In the genomic region with DNA sequence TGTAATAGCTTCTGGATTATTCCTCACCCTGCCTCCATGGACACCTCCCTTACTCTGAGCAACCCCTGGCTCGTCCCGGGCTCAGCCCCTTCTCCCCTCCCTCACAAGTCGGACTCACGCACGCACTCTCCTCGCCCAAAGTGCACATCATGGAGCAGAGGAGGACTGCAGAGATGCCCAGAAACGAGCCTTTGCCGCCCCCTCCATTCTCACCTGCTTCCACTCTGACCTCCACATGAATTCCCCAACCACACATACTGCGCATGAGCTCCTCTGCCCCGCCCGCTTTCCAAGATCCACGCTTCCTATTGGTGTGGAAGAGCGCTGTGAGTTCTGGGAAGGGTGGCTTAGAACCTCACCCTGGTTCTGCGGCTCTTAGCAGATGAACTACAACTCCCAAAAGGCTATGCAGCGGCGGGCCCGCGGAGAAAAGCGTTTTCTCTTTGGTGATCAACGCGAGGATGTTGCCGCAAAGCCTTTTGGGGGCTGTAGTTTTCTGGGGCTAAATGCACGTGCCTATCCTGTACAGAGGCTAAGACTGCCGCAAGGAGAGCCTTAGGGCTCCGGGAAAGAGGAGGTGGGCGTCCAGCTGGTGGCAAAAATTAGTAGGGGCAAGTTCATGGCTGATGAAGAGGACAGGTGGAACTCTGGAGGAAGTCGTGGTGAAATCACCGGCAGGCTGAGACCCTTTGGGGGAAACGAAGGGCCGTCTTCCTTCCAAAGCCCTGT, we compare ENCODE assay signal across 8 cellular contexts. TPM values are rescaled to one million over a fixed set of nuclear protein-coding genes. Genes with fewer than 3 reads are reported as not detected.
DNase-seq lines count a peak whose midpoint lies in the region; ATAC-seq, FAIRE-seq and TF ChIP-seq lines count a peak whose summit lies in the region.

Gene PHB1 (minus strand): TSS at position 261 of the 729 bp plus-strand sequence. CDS start 1,618 bp downstream, outside the sequence.

- peaks cover 21 to 29% of the 10 kb centered on the region in 2 donors for H3K36me3 ChIP-seq in kidney (ENCODE audit: control insufficient read depth in 1 of 2, insufficient read depth in 2 of 2, low read length in 2 of 2)

- H3K4me3 ChIP-seq in kidney (ENCODE audit: low read length in 2 of 2) = peak within 1 kb of the TSS; percentile 98 to 99

- peak within 1 kb of the TSS; percentile 99 for H3K4me3 Mint-ChIP-seq in chondrocyte (ENCODE audit: unreplicated experiment)

- H3K4me1 Mint-ChIP-seq in chondrocyte (ENCODE audit: low read depth) = peaks cover 23% of the 10 kb centered on the region

- DNase-seq in AG20443 (ENCODE audit: low spot score) (peak; percentile 98), NCI-H510A (lab: John Stamatoyannopoulos, UW) (peak; percentile 98), chondrocyte (ENCODE audit: low spot score) (peak; percentile 97), kidney (peak; percentile 97)
- DNase-seq in activated CD4-positive, alpha-beta T cell treated with anti-CD3 and anti-CD28 coated beads for 1 hour = peak; percentile 90
- peak; percentile 93 to 94 for DNase-seq in stimulated activated CD4-positive, alpha-beta T cell treated with anti-CD3 and anti-CD28 coated beads, Interleukin-15, amount 100 ng/mL, for 48 hours (ENCODE audit: low read depth in 2 of 2)

- intact Hi-C loops in kidney (cut with DNase I) = no loop called here

- H3K9me3 ChIP-seq in kidney (ENCODE audit: control insufficient read depth in 1 of 2, low read length in 2 of 2) = no peaks in the 10 kb centered on the region

- TF ChIP-seq CTCF in chondrocyte (IDR thresholded peaks at IDR 0.05) (no peak), kidney (IDR thresholded peaks at IDR 0.05; ENCODE audit: borderline replicate concordance, extremely low read depth, insufficient read depth) (no peak)

- peaks cover 3% of the 10 kb centered on the region in 2 donors for H3K4me1 ChIP-seq in kidney (ENCODE audit: control insufficient read depth in 1 of 2, insufficient read depth in 1 of 2, low read depth in 1 of 2, low read length in 2 of 2)

- ATAC-seq in HG03432 (IDR thresholded peaks at IDR 0.05; ENCODE audit: unreplicated experiment) = peak; percentile 96

- peak within 1 kb of the TSS; percentile 91 to 96 for H3K9ac ChIP-seq in kidney (ENCODE audit: low read length in 2 of 2)

- peak; percentile 69 for TF ChIP-seq POLR2A in GM19099 (IDR thresholded peaks at IDR 0.05; ENCODE audit: extremely low read depth, insufficient read length, low read depth)

- H3K27me3 Mint-ChIP-seq in chondrocyte (ENCODE audit: low read depth) = peaks cover 1% of the 10 kb centered on the region

- peak within 1 kb of the TSS in 1 of 2 donors; percentile 16 for H3K27ac ChIP-seq in kidney (ENCODE audit: low read depth in 2 of 2, low read length in 2 of 2)

- peaks cover 8% of the 10 kb centered on the region for H3K36me3 Mint-ChIP-seq in chondrocyte (ENCODE audit: low read depth)

- H3K9me3 Mint-ChIP-seq in chondrocyte (ENCODE audit: low read depth) = no peaks in the 10 kb centered on the region

- FAIRE-seq in kidney (lab: Jason Lieb, UNC) = peak; percentile 98

- peak within 1 kb of the TSS; percentile 93 for H3K27ac Mint-ChIP-seq in chondrocyte (ENCODE audit: unreplicated experiment)

RNA-seq across cellular contexts. Expression of gene PHB1, which starts in this region (rescaled TPM):
- 108 to 129 TPM (median 114 TPM) in 3 replicates for total RNA-seq in chondrocyte
- total RNA-seq in kidney = 161 TPM
- 469 TPM for polyA plus RNA-seq in kidney (ENCODE audit: insufficient read depth, low read depth, low replicate concordance)
